8 cellular contexts compared by ENCODE assay signal in genomic region chr11:128157423-128158298, GRCh38.
A peak's percentile ranks its signal among the peaks of the same experiment; 100 is the strongest.
DNase-seq lines count a peak whose midpoint lies in the region; ATAC-seq and TF ChIP-seq lines count a peak whose summit lies in the region.

No MANE protein-coding gene starts in this region.

- peak; percentile 86 for ATAC-seq in HG02678 (IDR thresholded peaks at IDR 0.05; ENCODE audit: unreplicated experiment)

- no peaks in the 10 kb centered on the region for H3K4me1 ChIP-seq in smooth muscle cell (ENCODE audit: low read depth)

- H3K27ac ChIP-seq in smooth muscle cell (ENCODE audit: low read depth): no peak overlapping the region

- no peaks in the 10 kb centered on the region for H3K27me3 ChIP-seq in smooth muscle cell (ENCODE audit: low read depth)

- peak overlapping the region; percentile 81 for H3K4me2 ChIP-seq in smooth muscle cell

- TF ChIP-seq CTCF in NB4 (IDR thresholded peaks at IDR 0.05; ENCODE audit: low read depth, low read length) (peak; percentile 83), smooth muscle cell (IDR thresholded peaks at IDR 0.05; ENCODE audit: borderline replicate concordance, insufficient read depth, poor library complexity, severe bottlenecking) (peak; percentile 88)

- peak overlapping the region; percentile 29 for H3K4me3 ChIP-seq in NB4 (ENCODE audit: low read depth, low read length)
- H3K4me3 ChIP-seq in smooth muscle cell: peak overlapping the region; percentile 33

- H4K20me1 ChIP-seq in smooth muscle cell (ENCODE audit: low read depth): no peaks in the 10 kb centered on the region

- TF ChIP-seq POLR2A in NB4 (IDR thresholded peaks at IDR 0.05; ENCODE audit: extremely low read depth, insufficient read length): no peak

- H3K9me3 ChIP-seq in smooth muscle cell (replicated peaks; ENCODE audit: low read depth): no peaks in the 10 kb centered on the region

- DNase-seq in NCI-H2171 treated with DMSO at 0.1 percent for 48 hours (lab: John Stamatoyannopoulos, UW) (peak; percentile 55), NCI-H2171 (lab: John Stamatoyannopoulos, UW) (no peak), NB4 (ENCODE audit: low read depth) (peak; percentile 78), SW 1271 (lab: John Stamatoyannopoulos, UW) (peak; percentile 33 to 74), amniotic stem cell (lab: John Stamatoyannopoulos, UW) (peak; percentile 57), hippocampal formation (lab: John Stamatoyannopoulos, UW) (peak; percentile 17 to 70), smooth muscle cell (lab: John Stamatoyannopoulos, UW; ENCODE audit: unreplicated experiment) (no peak)

- H3K36me3 ChIP-seq in smooth muscle cell (ENCODE audit: low read depth): no peaks in the 10 kb centered on the region

- H3K9ac ChIP-seq in smooth muscle cell (ENCODE audit: low read depth): no peak overlapping the region

- H3K79me2 ChIP-seq in smooth muscle cell (ENCODE audit: low read depth): no peaks in the 10 kb centered on the region

- H2AFZ ChIP-seq in smooth muscle cell (ENCODE audit: low read depth): peak overlapping the region; percentile 93

- WGBS in smooth muscle cell (ENCODE audit: low lambda C conversion rate): 13% methylated on average over 5 of the region's 5 CpGs

- no peaks in the 10 kb centered on the region for H3F3A ChIP-seq in smooth muscle cell (ENCODE audit: low read depth)

Comparison
In these comparisons a context has a peak if more than half of its experiments do, and no peak if none do; other contexts are left out.
1. DNase-seq: peak in NCI-H2171 treated with DMSO at 0.1 percent for 48 hours (single experiment), NB4 (single experiment), SW 1271 (2 of 2), amniotic stem cell (single experiment) and hippocampal formation (2 of 2); none in NCI-H2171 (single experiment) and smooth muscle cell (single experiment).